10 cellular contexts compared by ENCODE assay signal in the genomic region with DNA sequence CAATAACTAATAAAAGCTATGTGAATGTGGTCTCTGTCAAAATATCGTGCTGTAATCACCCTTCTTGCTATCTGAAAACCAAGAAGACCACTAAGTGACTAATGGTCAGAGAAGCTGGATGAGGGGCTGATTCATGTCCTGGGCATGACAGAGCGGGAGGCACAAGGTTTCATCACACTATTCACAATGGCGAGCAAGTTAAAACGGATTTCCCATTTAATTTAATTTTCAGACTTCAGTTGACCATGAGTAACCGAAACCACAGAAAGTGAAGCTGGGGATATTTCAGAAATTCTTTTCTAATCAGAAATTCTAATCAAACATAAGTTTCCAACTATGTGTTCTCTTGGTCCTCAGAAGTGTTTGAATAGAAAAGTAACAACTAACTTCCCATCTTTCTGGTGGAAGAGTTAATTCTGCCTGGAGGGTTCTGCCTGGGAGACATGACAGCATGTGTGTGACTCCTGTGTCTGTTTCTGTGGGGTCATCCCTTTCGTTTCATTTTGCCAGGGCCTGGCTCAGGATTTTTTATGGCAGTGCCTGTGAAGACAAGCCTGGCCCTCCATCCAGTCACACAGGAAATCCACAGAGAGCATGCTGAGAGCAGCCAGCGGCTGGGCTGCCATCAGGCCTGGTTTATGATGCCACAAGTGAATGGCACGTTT.
DNase-seq lines count a peak whose midpoint lies in the region; ATAC-seq and TF ChIP-seq lines count a peak whose summit lies in the region.
"Had no signal": no experiment of that assay in that cellular context is flagged by ENCODE, and none has a peak within 500 bp of the region (broad histone marks: within the 10 kb centered on the region; RNA-seq: fewer than 3 reads in every experiment).

No MANE protein-coding gene starts in this region.

- intact Hi-C loops in natural killer cell (cut with micrococcal nuclease), result loop anchor here (5.0 kb wide), 1 partner anchor 37 kb away; no protein-coding TSS in a partner anchor

- H3K27me3 Mint-ChIP-seq in natural killer cell (ENCODE audit: low read depth in 2 of 2), result no peaks in the 10 kb centered on the region
- H3K27me3 Mint-ChIP-seq: dendritic cell treated with granulocyte-macrophage colony-stimulating factor and Interleukin-4, amounts not matched to agents 40 ng/mL and 50 ng/mL, for 4 days had no signal

- DNase-seq in Daoy (ENCODE audit: low read depth) (peak; percentile 97), MV-4-11 (lab: John Stamatoyannopoulos, UW) (peak; percentile 80), dermis blood vessel endothelial cell (peak; percentile 88), natural killer cell (no peak), NCI-H1694 treated with DMSO at 0.1 percent for 48 hours (lab: John Stamatoyannopoulos, UW) (no peak), mucosa of gallbladder (ENCODE audit: low spot score) (no peak)
- DNase-seq: retina had no signal

- H3K4me3 Mint-ChIP-seq in natural killer cell, result peak overlapping the region; percentile 49
- H3K4me3 Mint-ChIP-seq: dendritic cell treated with granulocyte-macrophage colony-stimulating factor and Interleukin-4, amounts not matched to agents 40 ng/mL and 50 ng/mL, for 4 days had no signal

- H3K27ac Mint-ChIP-seq in natural killer cell, result peak overlapping the region; percentile 82
- H3K27ac Mint-ChIP-seq: dendritic cell treated with granulocyte-macrophage colony-stimulating factor and Interleukin-4, amounts not matched to agents 40 ng/mL and 50 ng/mL, for 4 days had no signal

- peaks cover 0 to 2% of the 10 kb centered on the region in 2 donors for H3K9me3 Mint-ChIP-seq in natural killer cell

- H3K4me1 Mint-ChIP-seq in natural killer cell, result peaks cover 73 to 75% of the 10 kb centered on the region in 2 donors

- peaks cover 2% of the 10 kb centered on the region for H3K36me3 Mint-ChIP-seq in natural killer cell

- TF ChIP-seq CTCF in natural killer cell (IDR thresholded peaks at IDR 0.05), result no peak

- ATAC-seq in natural killer cell (peak; percentile 57 to 92 (median 87)), GM21423 (IDR thresholded peaks at IDR 0.05; ENCODE audit: unreplicated experiment) (no peak), GM18868 (IDR thresholded peaks at IDR 0.05; ENCODE audit: unreplicated experiment) (no peak)

Comparison
In these comparisons a context has a peak if more than half of its experiments do, and no peak if none do; other contexts are left out.
1. DNase-seq: peak in Daoy (single experiment), MV-4-11 (single experiment) and dermis blood vessel endothelial cell (single experiment); none in natural killer cell (single experiment), NCI-H1694 treated with DMSO at 0.1 percent for 48 hours (single experiment) and mucosa of gallbladder (single experiment).
2. ATAC-seq: peak in natural killer cell (3 of 3); none in GM21423 (single experiment) and GM18868 (single experiment).